ENCODE assay signal across 1 cellular context in the genomic region with DNA sequence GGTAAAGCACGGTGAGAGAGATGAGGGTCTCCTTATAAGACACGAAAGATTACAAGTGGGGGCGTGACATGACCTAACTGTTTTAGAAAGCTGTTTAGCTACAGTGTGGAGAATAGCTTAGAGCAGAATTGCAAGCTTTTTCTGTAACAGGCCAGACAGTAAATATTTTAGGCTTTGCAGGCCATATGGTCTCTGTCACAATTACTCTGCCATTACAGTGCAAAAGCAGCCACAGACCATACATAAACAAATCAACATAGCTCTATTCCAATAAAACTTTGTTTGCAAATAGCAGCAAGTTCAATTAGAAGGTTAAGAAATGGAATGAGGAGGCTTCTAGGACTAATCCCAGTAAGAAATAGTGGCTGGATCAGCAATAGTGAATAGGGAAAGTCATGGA.
TF ChIP-seq lines count a peak whose summit lies in the region.

No MANE protein-coding gene starts in this region.

TF ChIP-seq in K562, 482 proteins besides CTCF, POLR2A, EP300 and RAD21:
- TF ChIP-seq NFATC3 (IDR thresholded peaks at IDR 0.05) (no peak), SIN3B (IDR thresholded peaks at IDR 0.05; ENCODE audit: low read depth) (no peak), WHSC1 (IDR thresholded peaks at IDR 0.05; ENCODE audit: low read length) (peak; percentile 23)
